8 cellular contexts compared by ENCODE assay signal in the genomic region with DNA sequence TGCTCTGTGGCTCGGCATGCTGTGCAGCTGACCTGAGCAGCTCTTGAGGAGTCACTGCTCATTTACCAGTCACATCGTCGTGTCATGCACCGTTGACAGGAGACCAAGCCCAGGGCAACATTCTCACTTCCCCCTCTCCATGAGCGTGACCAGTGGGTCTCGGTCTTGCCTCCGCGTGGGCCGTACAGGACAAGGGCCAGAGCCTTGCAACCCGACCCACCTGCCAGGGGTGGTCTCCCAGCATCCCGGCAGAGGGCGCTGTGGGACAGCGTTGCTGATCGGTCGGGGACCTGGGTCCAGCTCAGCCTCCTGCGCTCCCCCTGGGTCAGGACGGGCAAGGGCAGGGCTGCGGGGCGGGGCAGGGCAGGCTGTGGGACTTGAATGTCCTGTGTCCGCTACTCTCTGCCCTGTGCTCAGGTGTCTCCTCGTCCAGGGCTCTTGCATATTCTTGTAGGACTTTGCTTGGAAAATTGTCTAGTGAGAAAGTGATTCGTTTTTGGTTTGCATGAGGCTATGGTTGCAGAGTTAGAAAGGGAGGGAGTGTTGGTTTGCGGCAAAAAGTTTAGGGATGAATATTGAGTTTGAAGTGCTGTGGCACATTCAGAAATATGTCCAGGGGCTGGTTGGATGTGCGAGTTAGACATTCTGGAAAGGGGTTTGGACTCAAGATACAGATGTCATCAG. TPM values are rescaled to one million over a fixed set of nuclear protein-coding genes. Genes with fewer than 3 reads are reported as not detected.
DNase-seq lines count a peak whose midpoint lies in the region; ATAC-seq and TF ChIP-seq lines count a peak whose summit lies in the region.

No MANE protein-coding gene starts in this region.

- CTCF ChIA-PET in AG04449 (lab: Yijun Ruan, JAX) = interaction anchor here (0.6 to 6.6 kb wide), 41 partner anchors 10 to 995 kb away, joined by 3 to 79 read pairs (median 5); a partner anchor contains a TSS

- no peaks in the 10 kb centered on the region for H3K9me3 Mint-ChIP-seq in central memory CD8-positive, alpha-beta T cell

- H3K4me3 ChIP-seq in AG04449 (ENCODE audit: low read depth, low read length) = no peak overlapping the region; the same call in 1 of the 2 replicates

- ATAC-seq in GM18517 (IDR thresholded peaks at IDR 0.05; ENCODE audit: unreplicated experiment) (peak; percentile 60), HG03064 (IDR thresholded peaks at IDR 0.05; ENCODE audit: low read depth, unreplicated experiment) (peak; percentile 78), left lobe of liver (peak; percentile 98)
- peak; percentile 82 for ATAC-seq in central memory CD8-positive, alpha-beta T cell (replicated peaks; ENCODE audit: extremely low read depth, poor library complexity, severe bottlenecking)

- TF ChIP-seq CTCF in AG04449 (IDR thresholded peaks at IDR 0.05; ENCODE audit: insufficient read depth, low read length, missing control alignments) = peak; percentile 99

- peak overlapping the region; percentile 1 for H3K4me3 Mint-ChIP-seq in central memory CD8-positive, alpha-beta T cell

- peaks cover 15% of the 10 kb centered on the region for H3K36me3 Mint-ChIP-seq in central memory CD8-positive, alpha-beta T cell (ENCODE audit: insufficient read depth)

- no peak for DNase-seq in AG04449 (ENCODE audit: low read depth, low spot score)
- DNase-seq in NCI-H345 treated with DMSO at 0.1 percent for 48 hours (lab: John Stamatoyannopoulos, UW; ENCODE audit: unreplicated experiment) = peak; percentile 46
- DNase-seq in activated CD4-positive, CD25-positive, alpha-beta regulatory T cell treated with anti-CD3 and anti-CD28 coated beads, Interleukin-2, amount 50 U/mL, for 72 hours = peak; percentile 87
- peak; percentile 68 to 81 for DNase-seq in central memory CD8-positive, alpha-beta T cell (ENCODE audit: low spot score in 2 of 2)
- peak; percentile 85 for DNase-seq in left lobe of liver (ENCODE audit: low spot score)
- peak; percentile 80 to 89 for DNase-seq in stimulated activated CD4-positive, alpha-beta T cell treated with anti-CD3 and anti-CD28 coated beads, Interleukin-4, amount 100 ng/mL, for 48 hours (ENCODE audit: low read depth in 2 of 2)

- H3K4me1 Mint-ChIP-seq in central memory CD8-positive, alpha-beta T cell = peaks cover 41% of the 10 kb centered on the region

- no peak overlapping the region for H3K27ac Mint-ChIP-seq in central memory CD8-positive, alpha-beta T cell (ENCODE audit: low read depth)

- POLR2A ChIA-PET in AG04449 (lab: Yijun Ruan, JAX) = interaction anchor here (0.8 to 3.4 kb wide), 6 partner anchors 11 to 228 kb away, joined by 3 to 36 read pairs (median 4); a partner anchor contains a TSS

- no peaks in the 10 kb centered on the region for H3K27me3 Mint-ChIP-seq in central memory CD8-positive, alpha-beta T cell

RNA-seq across cellular contexts. Expression of a gene that starts 16.2 kb away (rescaled TPM):
- 318 TPM for total RNA-seq in left lobe of liver

RNA-seq across cellular contexts. Expression of a gene that starts 41.5 kb away (rescaled TPM):
- total RNA-seq in left lobe of liver = 16.1 TPM
